ENCODE assay signal across 10 cellular contexts in genomic region chr1:37687764-37688163, GRCh38. TPM values are rescaled to one million over a fixed set of nuclear protein-coding genes. Genes with fewer than 3 reads are reported as not detected.
DNase-seq lines count a peak whose midpoint lies in the region; ATAC-seq, FAIRE-seq and TF ChIP-seq lines count a peak whose summit lies in the region.
"Not testable (repeated sequence)": the region's sequence is repeated elsewhere in the genome, so short reads cannot be mapped to it uniquely, and the experiment has no call there.
"Had no signal": no experiment of that assay in that cellular context is flagged by ENCODE, and none has a peak within 500 bp of the region (broad histone marks: within the 10 kb centered on the region; RNA-seq: fewer than 3 reads in every experiment).

No MANE protein-coding gene starts in this region.

- not testable (repeated sequence) for H3K27me3 ChIP-seq in K562 (ENCODE audit: control insufficient read depth in 2 of 2, insufficient read depth in 2 of 2, low read length in 2 of 2)

- TF ChIP-seq RAD21 in K562 (CRISPR knock-in tag; conservative IDR thresholded peaks at IDR 0.05 in 1 of 2, IDR thresholded peaks at IDR 0.05 in 1 of 2) = not testable (repeated sequence)

- not testable (repeated sequence) for H4K20me1 ChIP-seq in K562 (replicated peaks; ENCODE audit: control insufficient read depth, insufficient read depth, low read length)

- H3K27ac ChIP-seq in K562 (ENCODE audit: extremely low read depth, low read depth, low read length) = not testable (repeated sequence)

- not testable (repeated sequence) for H3K36me3 Mint-ChIP-seq in T-helper 17 cell (ENCODE audit: low read depth)
- H3K36me3 Mint-ChIP-seq in activated T-cell treated with anti-CD3 and anti-CD28 coated beads, Interleukin-2, amount 50 U/mL, for 24 hours (ENCODE audit: low read depth) = peaks cover 77% of the 10 kb centered on the region
- peaks cover 29% of the 10 kb centered on the region for H3K36me3 Mint-ChIP-seq in activated naive CD4-positive, alpha-beta T cell treated with anti-CD3 and anti-CD28 coated beads for 36 hours (ENCODE audit: low read depth)
- H3K36me3 Mint-ChIP-seq in natural killer cell treated with Interleukin-12 subunit alpha and Interleukin-12 subunit beta and Interleukin-15 and Interleukin-18, amount 100 ng/mL, for 72 hours = peaks cover 16% of the 10 kb centered on the region
- H3K36me3 Mint-ChIP-seq in stimulated activated memory B cell treated with anti-CD40 and anti-IgM and Interleukin-4, amounts not matched to agents 10 μg/mL and 1 μg/mL and 100 μg/mL, for 72 hours = peaks cover 39% of the 10 kb centered on the region

- FAIRE-seq in K562 (lab: Jason Lieb, UNC) = not testable (repeated sequence)

- H3K4me2 ChIP-seq in K562 (ENCODE audit: insufficient read depth, low read length) = not testable (repeated sequence)

- POLR2A ChIA-PET in K562 (lab: Yijun Ruan, JAX) = interaction anchor here (0.6 to 1.0 kb wide), 2 partner anchors 39 to 592 kb away, joined by 3 to 4 read pairs; no protein-coding TSS in a partner anchor

- peaks cover 19 to 31% of the 10 kb centered on the region in 2 experiments for H3K4me1 ChIP-seq in K562 (replicated peaks in 1 of 2; ENCODE audit: control insufficient read depth in 2 of 2, insufficient read depth in 2 of 2, low read length in 2 of 2)

- peaks cover 49% of the 10 kb centered on the region for H3K79me2 ChIP-seq in K562 (ENCODE audit: control insufficient read depth, insufficient read depth, low read length)

- BruUV-seq in K562 (replicated peaks; lab: Mats Ljungman, UMichigan) = not testable (repeated sequence)

- CTCF ChIA-PET in activated naive CD4-positive, alpha-beta T cell treated with anti-CD3 and anti-CD28 coated beads for 36 hours (lab: Charles Lee) = interaction anchor here (0.6 to 1.0 kb wide), 2 partner anchors 14 to 934 kb away, joined by 3 read pairs; no protein-coding TSS in a partner anchor
- CTCF ChIA-PET in K562 (lab: Yijun Ruan, JAX; ENCODE audit: low intra/inter-chr PET ratio) = not testable (repeated sequence)

- TF ChIP-seq POLR2A in K562 (conservative IDR thresholded peaks at IDR 0.05) = not testable (repeated sequence)

- WGBS in K562 (ENCODE audit: insufficient coverage, low coverage, missing lambda C conversion rate) = 93% methylated on average over 2 of the region's 2 CpGs

- not testable (repeated sequence) for H2AFZ ChIP-seq in K562 (ENCODE audit: low read depth, low read length)

- ATAC-seq in T-helper 17 cell; K562; natural killer cell treated with Interleukin-12 subunit alpha and Interleukin-12 subunit beta and Interleukin-15 and Interleukin-18, amount 100 ng/mL, for 72 hours; stimulated activated memory B cell treated with anti-CD40 and anti-IgM and Interleukin-4, amounts not matched to agents 10 μg/mL and 1 μg/mL and 100 μg/mL, for 72 hours: not testable (repeated sequence)

- not testable (repeated sequence) for H3K9me3 Mint-ChIP-seq in activated T-cell treated with anti-CD3 and anti-CD28 coated beads, Interleukin-2, amount 50 U/mL, for 24 hours; activated naive CD4-positive, alpha-beta T cell treated with anti-CD3 and anti-CD28 coated beads for 36 hours; natural killer cell treated with Interleukin-12 subunit alpha and Interleukin-12 subunit beta and Interleukin-15 and Interleukin-18, amount 100 ng/mL, for 72 hours; stimulated activated memory B cell treated with anti-CD40 and anti-IgM and Interleukin-4, amounts not matched to agents 10 μg/mL and 1 μg/mL and 100 μg/mL, for 72 hours

- DNase-seq in T-helper 17 cell; activated T-cell treated with anti-CD3 and anti-CD28 coated beads, Interleukin-2, amount 50 U/mL, for 24 hours; activated naive CD4-positive, alpha-beta T cell treated with anti-CD3 and anti-CD28 coated beads for 36 hours; K562 (ENCODE audit: extremely low read depth in 1 of 4, low spot score in 3 of 4); natural killer cell treated with Interleukin-12 subunit alpha and Interleukin-12 subunit beta and Interleukin-15 and Interleukin-18, amount 100 ng/mL, for 72 hours (ENCODE audit: low spot score): not testable (repeated sequence)

- H3K27me3 Mint-ChIP-seq in T-helper 17 cell; activated T-cell treated with anti-CD3 and anti-CD28 coated beads, Interleukin-2, amount 50 U/mL, for 24 hours; activated naive CD4-positive, alpha-beta T cell treated with anti-CD3 and anti-CD28 coated beads for 36 hours (ENCODE audit: low read depth); natural killer cell treated with Interleukin-12 subunit alpha and Interleukin-12 subunit beta and Interleukin-15 and Interleukin-18, amount 100 ng/mL, for 72 hours; stimulated activated memory B cell treated with anti-CD40 and anti-IgM and Interleukin-4, amounts not matched to agents 10 μg/mL and 1 μg/mL and 100 μg/mL, for 72 hours: not testable (repeated sequence)

- H3K27ac Mint-ChIP-seq in T-helper 17 cell = peak overlapping the region; percentile 76
- peak overlapping the region; percentile 88 for H3K27ac Mint-ChIP-seq in activated T-cell treated with anti-CD3 and anti-CD28 coated beads, Interleukin-2, amount 50 U/mL, for 24 hours
- H3K27ac Mint-ChIP-seq in activated naive CD4-positive, alpha-beta T cell treated with anti-CD3 and anti-CD28 coated beads for 36 hours = peak overlapping the region; percentile 28
- H3K27ac Mint-ChIP-seq in natural killer cell treated with Interleukin-12 subunit alpha and Interleukin-12 subunit beta and Interleukin-15 and Interleukin-18, amount 100 ng/mL, for 72 hours = peak overlapping the region; percentile 36 to 67
- H3K27ac Mint-ChIP-seq in stimulated activated memory B cell treated with anti-CD40 and anti-IgM and Interleukin-4, amounts not matched to agents 10 μg/mL and 1 μg/mL and 100 μg/mL, for 72 hours = peak overlapping the region; percentile 52

- H3K4me1 Mint-ChIP-seq in T-helper 17 cell = peaks cover 40% of the 10 kb centered on the region
- peaks cover 35% of the 10 kb centered on the region for H3K4me1 Mint-ChIP-seq in activated T-cell treated with anti-CD3 and anti-CD28 coated beads, Interleukin-2, amount 50 U/mL, for 24 hours (ENCODE audit: low read depth)
- H3K4me1 Mint-ChIP-seq in activated naive CD4-positive, alpha-beta T cell treated with anti-CD3 and anti-CD28 coated beads for 36 hours (ENCODE audit: low read depth) = peaks cover 34% of the 10 kb centered on the region
- peaks cover 32 to 34% of the 10 kb centered on the region in 2 donors for H3K4me1 Mint-ChIP-seq in natural killer cell treated with Interleukin-12 subunit alpha and Interleukin-12 subunit beta and Interleukin-15 and Interleukin-18, amount 100 ng/mL, for 72 hours (ENCODE audit: low read depth in 2 of 2)
- H3K4me1 Mint-ChIP-seq in stimulated activated memory B cell treated with anti-CD40 and anti-IgM and Interleukin-4, amounts not matched to agents 10 μg/mL and 1 μg/mL and 100 μg/mL, for 72 hours = peaks cover 49% of the 10 kb centered on the region

- TF ChIP-seq EP300 in K562 (IDR thresholded peaks at IDR 0.05; ENCODE audit: low read length) = not testable (repeated sequence)

- H3K4me3 ChIP-seq in K562 = not testable (repeated sequence)

- not testable (repeated sequence) for TF ChIP-seq CTCF in K562 (IDR thresholded peaks at IDR 0.05 in 2 of 3, conservative IDR thresholded peaks at IDR 0.05 in 1 of 3; ENCODE audit: insufficient read depth in 2 of 3, low read depth in 1 of 3, low read length in 3 of 3)

- intact Hi-C loops in activated naive CD4-positive, alpha-beta T cell treated with anti-CD3 and anti-CD28 coated beads for 36 hours (cut with micrococcal nuclease); K562 (cut with micrococcal nuclease): not testable (repeated sequence)

- H3K36me3 ChIP-seq in K562 (ENCODE audit: control insufficient read depth, insufficient read depth, low read length) = peaks cover 66% of the 10 kb centered on the region

- not testable (repeated sequence) for H3K9me3 ChIP-seq in T-helper 17 cell (ENCODE audit: control insufficient read depth, low read length, poor library complexity, severe bottlenecking); K562 (replicated peaks; ENCODE audit: control insufficient read depth, insufficient read depth, low read depth, low read length)

- H3K9me1 ChIP-seq in K562 (ENCODE audit: control insufficient read depth, insufficient read depth, low read length) = not testable (repeated sequence)

- not testable (repeated sequence) for H3K4me3 Mint-ChIP-seq in T-helper 17 cell; activated naive CD4-positive, alpha-beta T cell treated with anti-CD3 and anti-CD28 coated beads for 36 hours; natural killer cell treated with Interleukin-12 subunit alpha and Interleukin-12 subunit beta and Interleukin-15 and Interleukin-18, amount 100 ng/mL, for 72 hours; stimulated activated memory B cell treated with anti-CD40 and anti-IgM and Interleukin-4, amounts not matched to agents 10 μg/mL and 1 μg/mL and 100 μg/mL, for 72 hours
- peak overlapping the region; percentile 98 for H3K4me3 Mint-ChIP-seq in activated T-cell treated with anti-CD3 and anti-CD28 coated beads, Interleukin-2, amount 50 U/mL, for 24 hours

- in situ Hi-C loops in K562 (cut with MboI) = not testable (repeated sequence)

- H3K9ac ChIP-seq in K562 (ENCODE audit: insufficient read depth in 1 of 2, low read depth in 2 of 2, low read length in 2 of 2) = not testable (repeated sequence)

RNA-seq across cellular contexts. Expression of gene CDCA8, which starts 4.6 kb away (rescaled TPM):
- total RNA-seq in T-helper 17 cell = under 1 TPM; 0.70 TPM
- total RNA-seq in activated naive CD4-positive, alpha-beta T cell treated with anti-CD3 and anti-CD28 coated beads for 36 hours = 10 to 100 TPM; 73.6 to 78.6 TPM
- 55.0 and 75.1 TPM in 2 replicates for total RNA-seq in K562 (2011; cell fraction: chromatin; rRNA removed; ENCODE audit: low replicate concordance)
- 60.3 and 62.5 TPM in 2 replicates for total RNA-seq in K562 (2011; cell fraction: nucleolus; rRNA removed)
- total RNA-seq in K562 (2011; cell fraction: nucleoplasm; rRNA removed) = 61.4 and 63.4 TPM in 2 replicates
- 26.4 and 29.3 TPM in 2 replicates for total RNA-seq in K562 (2014; rRNA removed)
- total RNA-seq in K562 (2014; rRNA removed; fragmentation: Illumina TruSeq; extraction: Trizol) = 35.8 and 38.3 TPM in 2 replicates
- 34.4 and 37.7 TPM in 2 replicates for total RNA-seq in K562 (2015; rRNA removed; fragmentation: Illumina TruSeq; extraction: Trizol)
- total RNA-seq in K562 (2021) = 72.5 and 81.8 TPM in 2 replicates
- 118 and 120 TPM in 2 replicates for polyA plus RNA-seq in K562 (2011; rRNA removed)
- polyA plus RNA-seq in K562 (2011; cell fraction: cytosol; rRNA removed) = 99.5 and 121 TPM in 2 replicates
- 89.5 and 92.0 TPM in 2 replicates for polyA plus RNA-seq in K562 (2011; cell fraction: nucleus; rRNA removed)
- 72.5 and 78.6 TPM in 2 replicates for polyA plus RNA-seq in K562 (2012)
- 117 and 124 TPM in 2 replicates for polyA plus RNA-seq in K562 (2014; fragmentation: Illumina TruSeq; extraction: Trizol)
- polyA plus RNA-seq in K562 (2014; fragmentation: Nextera tagmentation; extraction: Ambion mirVana) = 100 to 1,000 TPM in 1 of 2 experiments, 10 to 100 TPM in 1; 84.3 to 148 TPM
- 74.1 and 81.7 TPM in 2 replicates for polyA plus RNA-seq in K562 (2014; rRNA removed)
- polyA minus RNA-seq in K562 (2011; rRNA and poly(A)+ RNA removed) = 68.8 and 84.8 TPM in 2 replicates
- 44.7 and 47.7 TPM in 2 replicates for polyA minus RNA-seq in K562 (2011; cell fraction: cytosol; rRNA and poly(A)+ RNA removed)
- polyA minus RNA-seq in K562 (2011; cell fraction: nucleus; rRNA and poly(A)+ RNA removed) = 24.9 and 31.9 TPM in 2 replicates
- 10 to 100 TPM; 29.8 to 60.4 TPM for total RNA-seq in natural killer cell treated with Interleukin-12 subunit alpha and Interleukin-12 subunit beta and Interleukin-15 and Interleukin-18, amount 100 ng/mL, for 72 hours

RNA-seq across cellular contexts. Expression of gene RSPO1, which starts 53.1 kb away (rescaled TPM):
- total RNA-seq in T-helper 17 cell (not detected), K562 (2014; rRNA removed) (not detected in 2 replicates), K562 (2014; rRNA removed; fragmentation: Illumina TruSeq; extraction: Trizol) (not detected in 2 replicates), K562 (2015; rRNA removed; fragmentation: Illumina TruSeq; extraction: Trizol) (not detected in 2 replicates), K562 (2021) (not detected in 2 replicates)
- not detected for total RNA-seq in activated naive CD4-positive, alpha-beta T cell treated with anti-CD3 and anti-CD28 coated beads for 36 hours
- not detected in 2 replicates for total RNA-seq in K562 (2011; cell fraction: chromatin; rRNA removed; ENCODE audit: low replicate concordance)
- total RNA-seq in K562 (2011; cell fraction: nucleolus; rRNA removed) = not detected in 2 replicates
- total RNA-seq in K562 (2011; cell fraction: nucleoplasm; rRNA removed) = not detected in 2 replicates
- polyA plus RNA-seq in K562 (2011; rRNA removed) (not detected in 2 replicates), K562 (2014; fragmentation: Illumina TruSeq; extraction: Trizol) (not detected in 2 replicates), K562 (2014; fragmentation: Nextera tagmentation; extraction: Ambion mirVana) (not detected), K562 (2014; rRNA removed) (not detected in 2 replicates)
- not detected in 2 replicates for polyA plus RNA-seq in K562 (2011; cell fraction: cytosol; rRNA removed)
- polyA plus RNA-seq in K562 (2011; cell fraction: nucleus; rRNA removed) = not detected in 2 replicates
- polyA plus RNA-seq in K562 (2012) = not detected in 2 replicates
- polyA minus RNA-seq in K562 (2011; rRNA and poly(A)+ RNA removed) = not detected in 2 replicates
- polyA minus RNA-seq in K562 (2011; cell fraction: cytosol; rRNA and poly(A)+ RNA removed) = not detected in 2 replicates
- polyA minus RNA-seq in K562 (2011; cell fraction: nucleus; rRNA and poly(A)+ RNA removed) = not detected in 2 replicates
- not detected for total RNA-seq in natural killer cell treated with Interleukin-12 subunit alpha and Interleukin-12 subunit beta and Interleukin-15 and Interleukin-18, amount 100 ng/mL, for 72 hours
- total RNA-seq: CD8-positive, alpha-beta T cell; GM23338 had no signal
- polyA plus RNA-seq: AG04450, CD14-positive monocyte had no signal

Comparison
In these comparisons a context has a peak if more than half of its experiments do, and no peak if none do; other contexts are left out.
1. H3K27ac Mint-ChIP-seq: peak in every context shown above with its lines; median percentile 88 in activated T-cell treated with anti-CD3 and anti-CD28 coated beads, Interleukin-2, amount 50 U/mL, for 24 hours; 76 in T-helper 17 cell; 52 in stimulated activated memory B cell treated with anti-CD40 and anti-IgM and Interleukin-4, amounts not matched to agents 10 μg/mL and 1 μg/mL and 100 μg/mL, for 72 hours; 52 in natural killer cell treated with Interleukin-12 subunit alpha and Interleukin-12 subunit beta and Interleukin-15 and Interleukin-18, amount 100 ng/mL, for 72 hours; 28 in activated naive CD4-positive, alpha-beta T cell treated with anti-CD3 and anti-CD28 coated beads for 36 hours.
2. RNA of gene CDCA8, which starts 4.6 kb away (total RNA-seq): 73.6 to 78.6 TPM in activated naive CD4-positive, alpha-beta T cell treated with anti-CD3 and anti-CD28 coated beads for 36 hours, 29.8 to 60.4 TPM in natural killer cell treated with Interleukin-12 subunit alpha and Interleukin-12 subunit beta and Interleukin-15 and Interleukin-18, amount 100 ng/mL, for 72 hours and 26.4 to 81.8 TPM in K562; 0.70 TPM in T-helper 17 cell; every median in the first group is over 10 times any median in the second.